ENCODE assay signal across 33 cellular contexts in the genomic region with DNA sequence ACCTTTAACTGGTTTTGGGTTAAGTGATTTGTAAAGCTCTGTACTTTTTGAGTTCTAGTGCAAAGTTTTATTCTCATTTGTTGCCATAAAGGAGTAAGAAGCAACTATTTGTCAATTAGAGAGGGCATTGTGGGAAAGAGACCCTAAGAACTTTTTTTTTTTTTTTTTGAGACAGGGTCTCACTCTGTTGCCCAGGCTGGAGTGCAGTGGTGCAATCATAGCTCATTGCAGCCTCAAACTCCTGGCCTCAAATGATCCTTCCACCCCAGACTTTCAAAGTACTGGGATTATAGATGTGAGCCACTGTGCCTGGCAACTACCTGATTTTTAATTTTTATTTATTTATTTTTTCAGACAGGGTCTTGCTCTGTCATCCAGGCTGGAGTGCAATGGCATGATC. TPM values are rescaled to one million over a fixed set of nuclear protein-coding genes. Genes with fewer than 3 reads are reported as not detected.
"Had no signal": no experiment of that assay in that cellular context is flagged by ENCODE, and none has a peak within 500 bp of the region (broad histone marks: within the 10 kb centered on the region; RNA-seq: fewer than 3 reads in every experiment).

No MANE protein-coding gene starts in this region.

- FAIRE-seq: endometrium, islet of Langerhans, keratinocyte had no signal

- H3K9me3 ChIP-seq: colonic mucosa, esophagus squamous epithelium, gastrocnemius medialis, heart right ventricle, left lung, lower lobe of right lung, mucosa of descending colon had no signal

- DNase-seq: colonic mucosa; cortex of kidney; effector CD8-positive, alpha-beta T cell; effector memory CD8-positive, alpha-beta T cell; endodermal cell; erythroblast; esophagus squamous epithelium; foreskin fibroblast; foreskin melanocyte; gastrocnemius medialis; glutamatergic neuron; head of caudate nucleus; heart right ventricle; hippocampal formation; left cardiac atrium; left lung; left ventricle myocardium superior; lower lobe of right lung; mesenchymal stem cell; mucosa of descending colon; naive B cell had no signal

- H3K36me3 ChIP-seq: colonic mucosa, gastrocnemius medialis had no signal

- H3K27me3 ChIP-seq: colonic mucosa, esophagus squamous epithelium, gastrocnemius medialis, heart right ventricle, left lung had no signal

- ATAC-seq: effector memory CD8-positive, alpha-beta T cell; esophagus mucosa; gastrocnemius medialis; heart right ventricle; left cardiac atrium; left lung; left ventricle myocardium superior; lower lobe of right lung; mucosa of descending colon had no signal

- H3K4me3 ChIP-seq: colonic mucosa, esophagus squamous epithelium, gastrocnemius medialis, heart right ventricle, left lung, lower lobe of right lung, mucosa of descending colon had no signal

- H3K27ac ChIP-seq: colonic mucosa, epithelial cell of prostate, esophagus squamous epithelium, gastrocnemius medialis, heart right ventricle, left lung, lower lobe of right lung had no signal

RNA-seq across cellular contexts. Expression of a gene that starts 5.4 kb away (rescaled TPM):
- total RNA-seq: colonic mucosa, dermis microvascular lymphatic vessel endothelial cell, esophagus mucosa, esophagus squamous epithelium, gastrocnemius medialis, glomerular endothelial cell, heart right ventricle, left cardiac atrium, left lung, left ventricle myocardium superior, lower leg skin, lower lobe of right lung, lung microvascular endothelial cell, mesenteric fat pad, mesothelial cell of epicardium, mucosa of descending colon, myocyte had no signal
- polyA plus RNA-seq: heart right ventricle had no signal
